20 cellular contexts compared by ENCODE assay signal in the genomic region with DNA sequence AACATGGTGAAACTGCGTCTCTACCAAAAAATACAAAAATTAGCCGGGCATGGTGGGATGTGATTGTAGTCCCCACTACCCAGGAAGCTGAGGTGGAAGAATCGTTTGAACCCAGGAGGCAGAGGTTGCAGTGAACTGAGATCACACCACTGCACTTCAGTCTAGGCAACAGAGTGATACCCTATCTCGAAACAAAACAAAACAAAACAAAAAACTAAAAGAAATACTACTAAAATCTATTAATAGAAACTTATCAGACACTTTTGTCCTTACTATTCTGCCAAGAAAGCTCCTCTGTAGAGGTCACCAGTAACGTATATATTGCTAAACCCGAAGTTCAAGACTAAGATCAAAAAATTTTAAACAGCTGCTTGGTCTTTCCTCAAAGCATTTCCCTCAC.
"Had no signal": no experiment of that assay in that cellular context is flagged by ENCODE, and none has a peak within 500 bp of the region (broad histone marks: within the 10 kb centered on the region; RNA-seq: fewer than 3 reads in every experiment).

No MANE protein-coding gene starts in this region.

- H3K27me3 Mint-ChIP-seq: central memory CD8-positive, alpha-beta T cell; dendritic cell treated with granulocyte-macrophage colony-stimulating factor and Interleukin-4, amounts not matched to agents 40 ng/mL and 50 ng/mL, for 4 days; effector memory CD8-positive, alpha-beta T cell; naive thymus-derived CD8-positive, alpha-beta T cell; stimulated activated memory B cell treated with anti-CD40 and anti-IgM and Interleukin-4, amounts not matched to agents 10 μg/mL and 1 μg/mL and 100 μg/mL, for 72 hours; stimulated activated naive CD8-positive, alpha-beta T cell treated with anti-CD3 and anti-CD28 coated beads, Interleukin-15, Interleukin-2, amounts not matched to agents 100 ng/mL and 50 ng/mL, for 24 hours had no signal

- ATAC-seq: effector memory CD8-positive, alpha-beta T cell; gastrocnemius medialis; naive thymus-derived CD8-positive, alpha-beta T cell; pancreas; sciatic nerve; stimulated activated memory B cell treated with anti-CD40 and anti-IgM and Interleukin-4, amounts not matched to agents 10 μg/mL and 1 μg/mL and 100 μg/mL, for 72 hours had no signal

- H3K27me3 ChIP-seq: esophagus muscularis mucosa, gastrocnemius medialis, pancreas, spleen, testis, transverse colon had no signal

- H3K9me3 ChIP-seq: esophagus muscularis mucosa, gastrocnemius medialis, pancreas, prostate gland, spleen, testis, transverse colon had no signal

- H3K27ac Mint-ChIP-seq: dendritic cell treated with granulocyte-macrophage colony-stimulating factor and Interleukin-4, amounts not matched to agents 40 ng/mL and 50 ng/mL, for 4 days had no signal

- H3K4me3 ChIP-seq: esophagus muscularis mucosa, gastrocnemius medialis, pancreas, prostate gland, testis, transverse colon had no signal

- H3K9me3 Mint-ChIP-seq: central memory CD8-positive, alpha-beta T cell; dendritic cell treated with granulocyte-macrophage colony-stimulating factor and Interleukin-4, amounts not matched to agents 40 ng/mL and 50 ng/mL, for 4 days; effector memory CD8-positive, alpha-beta T cell; immature natural killer cell; naive thymus-derived CD8-positive, alpha-beta T cell; stimulated activated memory B cell treated with anti-CD40 and anti-IgM and Interleukin-4, amounts not matched to agents 10 μg/mL and 1 μg/mL and 100 μg/mL, for 72 hours; stimulated activated naive CD8-positive, alpha-beta T cell treated with anti-CD3 and anti-CD28 coated beads, Interleukin-15, Interleukin-2, amounts not matched to agents 100 ng/mL and 50 ng/mL, for 24 hours had no signal

- H3K27ac ChIP-seq: esophagus muscularis mucosa, gastrocnemius medialis, pancreas, prostate gland, testis, transverse colon had no signal

- H3K4me3 Mint-ChIP-seq: central memory CD8-positive, alpha-beta T cell; dendritic cell treated with granulocyte-macrophage colony-stimulating factor and Interleukin-4, amounts not matched to agents 40 ng/mL and 50 ng/mL, for 4 days; effector memory CD8-positive, alpha-beta T cell; immature natural killer cell; naive thymus-derived CD8-positive, alpha-beta T cell; stimulated activated memory B cell treated with anti-CD40 and anti-IgM and Interleukin-4, amounts not matched to agents 10 μg/mL and 1 μg/mL and 100 μg/mL, for 72 hours; stimulated activated naive CD8-positive, alpha-beta T cell treated with anti-CD3 and anti-CD28 coated beads, Interleukin-15, Interleukin-2, amounts not matched to agents 100 ng/mL and 50 ng/mL, for 24 hours had no signal

- DNase-seq: effector memory CD8-positive, alpha-beta T cell; gastrocnemius medialis; immature natural killer cell; mesendoderm; naive thymus-derived CD8-positive, alpha-beta T cell; occipital lobe; pancreas; spleen; stimulated activated CD4-positive, alpha-beta T cell treated with anti-CD3 and anti-CD28 coated beads, Interleukin-15, amount 100 ng/mL, for 24 hours; stimulated activated CD4-positive, alpha-beta T cell treated with anti-CD3 and anti-CD28 coated beads, Interleukin-1b, Interleukin-23, amount 100 ng/mL, for 48 hours; stimulated activated CD4-positive, alpha-beta T cell treated with anti-CD3 and anti-CD28 coated beads, Interleukin-4, amount 100 ng/mL, for 24 hours; testis; transverse colon had no signal

- H3K4me1 ChIP-seq: pancreas, prostate gland, testis, transverse colon had no signal
